8 cellular contexts compared by ENCODE assay signal in the genomic region with DNA sequence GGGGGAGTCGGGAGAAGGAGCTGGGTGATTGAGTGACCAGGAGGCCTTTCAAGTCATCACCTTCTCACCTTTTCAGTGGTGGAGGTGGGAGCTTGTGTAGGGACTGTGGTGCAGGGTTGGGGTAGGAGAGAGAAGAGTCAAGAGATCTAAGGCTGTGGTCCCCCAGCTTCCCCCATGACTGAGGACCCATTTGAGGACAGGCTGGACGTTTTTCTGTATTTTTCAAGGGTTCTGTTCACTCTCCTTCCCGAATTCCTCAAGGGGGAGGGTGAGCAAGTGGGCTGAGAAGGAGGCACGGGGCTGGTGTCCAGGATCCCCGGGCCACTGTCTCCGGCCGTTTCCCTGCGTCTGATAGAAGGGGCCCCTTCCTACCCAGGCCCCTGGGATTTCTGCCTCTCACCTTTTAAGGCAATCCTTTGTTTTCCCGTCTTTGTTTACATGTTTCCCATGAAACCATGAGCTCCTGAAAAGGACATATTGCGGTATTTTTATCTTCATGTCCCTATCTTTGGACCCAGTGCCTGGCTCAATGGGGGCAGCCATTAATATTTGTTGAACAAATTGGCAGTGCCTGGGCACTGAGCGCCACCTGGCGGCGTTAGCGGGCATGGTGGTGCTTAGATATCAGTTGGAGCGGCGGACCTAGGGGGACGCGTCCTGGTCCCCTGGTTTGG. TPM values are rescaled to one million over a fixed set of nuclear protein-coding genes. Genes with fewer than 3 reads are reported as not detected.
DNase-seq lines count a peak whose midpoint lies in the region; ATAC-seq, FAIRE-seq and TF ChIP-seq lines count a peak whose summit lies in the region.

No MANE protein-coding gene starts in this region.

- H3K9me3 ChIP-seq in AG04450 (ENCODE audit: control insufficient read depth, insufficient read depth, low read length): peaks cover 3% of the 10 kb centered on the region; the same call in 1 of the 2 replicates

- H3K27me3 ChIP-seq in AG04450 (ENCODE audit: control insufficient read depth, insufficient read depth, low read length): no peaks in the 10 kb centered on the region

- no peak overlapping the region for H3K4me3 ChIP-seq in AG04450 (ENCODE audit: low read depth, low read length)

- POLR2A ChIA-PET in AG04450 (lab: Yijun Ruan, JAX): no interaction called here

- DNase-seq in AG04450 (ENCODE audit: low read depth, low spot score): peak; percentile 11
- no peak for DNase-seq in GM18507 (ENCODE audit: extremely low spot score, insufficient read length, low read depth)
- peak; percentile 15 for DNase-seq in NCI-H446 treated with DMSO at 0.1 percent for 48 hours (lab: John Stamatoyannopoulos, UW)
- DNase-seq in activated CD4-positive, alpha-beta T cell treated with anti-CD3 and anti-CD28 coated beads, Interleukin-2, amount 50 U/mL, for 4 hours: peak; percentile 66
- peak; percentile 36 to 60 for DNase-seq in dermis microvascular lymphatic vessel endothelial cell (ENCODE audit: low read depth in 2 of 2)
- DNase-seq in medulla oblongata (ENCODE audit: extremely low spot score): peak; percentile 89
- peak; percentile 57 for DNase-seq in stimulated activated CD8-positive, alpha-beta memory T cell treated with anti-CD3 and anti-CD28 coated beads, Interleukin-15, amount 100 ng/mL, for 24 hours (ENCODE audit: low read depth)

- TF ChIP-seq CTCF in AG04450 (IDR thresholded peaks at IDR 0.05; ENCODE audit: low read depth, low read length): peak; percentile 88

- no peak for ATAC-seq in GM18517 (IDR thresholded peaks at IDR 0.05; ENCODE audit: unreplicated experiment)

- CTCF ChIA-PET in AG04450 (lab: Charles Lee): interaction anchor here (0.6 to 6.1 kb wide), 32 partner anchors 9 to 253 kb away, joined by 3 to 94 read pairs (median 4); a partner anchor contains a TSS

- peak; percentile 86 for FAIRE-seq in GM18507 (lab: Jason Lieb, UNC)

- no peak overlapping the region for H3K27ac ChIP-seq in AG04450 (ENCODE audit: low read depth, low read length)

RNA-seq across cellular contexts. Expression of a gene that starts 9.2 kb away (rescaled TPM):
- not detected in 2 replicates for polyA plus RNA-seq in AG04450 (2011; rRNA removed)
- polyA minus RNA-seq in AG04450 (2011; rRNA and poly(A)+ RNA removed): not detected in 2 replicates
- total RNA-seq in dermis microvascular lymphatic vessel endothelial cell: not detected in 2 replicates

RNA-seq across cellular contexts. Expression of a gene that starts 25.4 kb away (rescaled TPM):
- polyA plus RNA-seq in AG04450 (2011; rRNA removed): 0.14 TPM in 1 of 2 replicates, not detected in the other
- polyA minus RNA-seq in AG04450 (2011; rRNA and poly(A)+ RNA removed): not detected in 2 replicates
- 2.3 and 10.0 TPM in 2 replicates for total RNA-seq in dermis microvascular lymphatic vessel endothelial cell
